ENCODE assay signal across 26 cellular contexts in genomic region chr3:47701388-47701787, GRCh38.
"Had no signal": no experiment of that assay in that cellular context is flagged by ENCODE, and none has a peak within 500 bp of the region (broad histone marks: within the 10 kb centered on the region; RNA-seq: fewer than 3 reads in every experiment).

No MANE protein-coding gene starts in this region.

- H3K4me3 ChIP-seq: colonic mucosa, esophagus squamous epithelium, gastroesophageal sphincter had no signal

- H3K4me1 Mint-ChIP-seq: activated CD4-positive, alpha-beta T cell treated with anti-CD3 and anti-CD28 coated beads, Interleukin-2, amount 10 ng/mL, durations not matched to agents 24 days and 14 days; activated T-helper 17 cell treated with anti-CD3 and anti-CD28 coated beads, Interleukin-2, amount 50 U/mL, for 72 hours; T-cell had no signal

- DNase-seq: activated CD4-positive, alpha-beta memory T cell treated with anti-CD3 and anti-CD28 coated beads for 36 hours; activated CD4-positive, alpha-beta T cell treated with anti-CD3 and anti-CD28 coated beads for 1 hour; activated CD4-positive, alpha-beta T cell treated with anti-CD3 and anti-CD28 coated beads, Interleukin-2, amount 10 ng/mL, durations not matched to agents 24 days and 14 days; activated CD8-positive, alpha-beta memory T cell treated with anti-CD3 and anti-CD28 coated beads, Interleukin-2, amount 50 U/mL, for 48 hours; activated effector memory CD4-positive, alpha-beta T cell treated with Interleukin-2 at 50 U/mL for 16 hours; activated gamma-delta T cell treated with Interleukin-2 at 50 U/mL for 16 hours; activated naive CD4-positive, alpha-beta T cell treated with anti-CD3 and anti-CD28 coated beads, Interleukin-2, amount 50 U/mL, for 16 hours; activated naive CD4-positive, alpha-beta T cell treated with Interleukin-2 at 50 U/mL for 16 hours; amniotic stem cell; anterior cingulate cortex; brain microvascular endothelial cell; caudate nucleus; colonic mucosa; effector CD8-positive, alpha-beta T cell; esophagus squamous epithelium; foreskin melanocyte; hippocampal formation; SW 1271; T-cell; T1000 had no signal

- ATAC-seq: activated T-helper 17 cell treated with anti-CD3 and anti-CD28 coated beads, Interleukin-2, amount 50 U/mL, for 72 hours; gastroesophageal sphincter; T-cell had no signal

- H3K27ac ChIP-seq: brain microvascular endothelial cell, colonic mucosa, epithelial cell of prostate, esophagus squamous epithelium, gastroesophageal sphincter had no signal

- H3K27me3 Mint-ChIP-seq: activated CD4-positive, alpha-beta memory T cell treated with anti-CD3 and anti-CD28 coated beads for 36 hours; activated CD4-positive, alpha-beta T cell treated with anti-CD3 and anti-CD28 coated beads, Interleukin-2, amount 10 ng/mL, durations not matched to agents 24 days and 14 days; activated naive CD8-positive, alpha-beta T cell; activated T-helper 17 cell treated with anti-CD3 and anti-CD28 coated beads, Interleukin-2, amount 50 U/mL, for 72 hours; T-cell had no signal

- H3K9me3 ChIP-seq: colonic mucosa, esophagus squamous epithelium, gastroesophageal sphincter had no signal

- H3K4me3 Mint-ChIP-seq: activated CD4-positive, alpha-beta memory T cell treated with anti-CD3 and anti-CD28 coated beads for 36 hours; activated CD4-positive, alpha-beta T cell treated with anti-CD3 and anti-CD28 coated beads, Interleukin-2, amount 10 ng/mL, durations not matched to agents 24 days and 14 days; activated naive CD8-positive, alpha-beta T cell; activated T-helper 17 cell treated with anti-CD3 and anti-CD28 coated beads, Interleukin-2, amount 50 U/mL, for 72 hours; T-cell; T-helper 1 cell treated with Interleukin-12 subunit alpha and Interleukin-12 subunit beta and Interleukin-4 antibody, amounts not matched to agents 30 μg/mL and 1 μg/mL, for 36 hours; T-helper 2 cell treated with Interferon-gamma antibody and Interleukin-4, amounts not matched to agents 5 μg/mL and 100 μg/mL, for 36 hours had no signal

- H3K27me3 ChIP-seq: brain microvascular endothelial cell, colonic mucosa, esophagus squamous epithelium, gastroesophageal sphincter had no signal

- H3K4me1 ChIP-seq: colonic mucosa, gastroesophageal sphincter had no signal

- H3K27ac Mint-ChIP-seq: activated CD4-positive, alpha-beta memory T cell treated with anti-CD3 and anti-CD28 coated beads for 36 hours; activated CD4-positive, alpha-beta T cell treated with anti-CD3 and anti-CD28 coated beads, Interleukin-2, amount 10 ng/mL, durations not matched to agents 24 days and 14 days; activated naive CD8-positive, alpha-beta T cell; activated T-helper 17 cell treated with anti-CD3 and anti-CD28 coated beads, Interleukin-2, amount 50 U/mL, for 72 hours; T-cell; T-helper 1 cell treated with Interleukin-12 subunit alpha and Interleukin-12 subunit beta and Interleukin-4 antibody, amounts not matched to agents 30 μg/mL and 1 μg/mL, for 36 hours; T-helper 2 cell treated with Interferon-gamma antibody and Interleukin-4, amounts not matched to agents 5 μg/mL and 100 μg/mL, for 36 hours had no signal

- H3K36me3 ChIP-seq: colonic mucosa had no signal

- H3K9me3 Mint-ChIP-seq: activated CD4-positive, alpha-beta memory T cell treated with anti-CD3 and anti-CD28 coated beads for 36 hours; activated CD4-positive, alpha-beta T cell treated with anti-CD3 and anti-CD28 coated beads, Interleukin-2, amount 10 ng/mL, durations not matched to agents 24 days and 14 days; activated T-helper 17 cell treated with anti-CD3 and anti-CD28 coated beads, Interleukin-2, amount 50 U/mL, for 72 hours; T-cell; T-helper 1 cell treated with Interleukin-12 subunit alpha and Interleukin-12 subunit beta and Interleukin-4 antibody, amounts not matched to agents 30 μg/mL and 1 μg/mL, for 36 hours; T-helper 2 cell treated with Interferon-gamma antibody and Interleukin-4, amounts not matched to agents 5 μg/mL and 100 μg/mL, for 36 hours had no signal
